9 cellular contexts compared by ENCODE assay signal in genomic region chr2:216500572-216500971, GRCh38. TPM values are rescaled to one million over a fixed set of nuclear protein-coding genes. Genes with fewer than 3 reads are reported as not detected.
DNase-seq lines count a peak whose midpoint lies in the region; ATAC-seq and TF ChIP-seq lines count a peak whose summit lies in the region.
"Had no signal": no experiment of that assay in that cellular context is flagged by ENCODE, and none has a peak within 500 bp of the region (broad histone marks: within the 10 kb centered on the region; RNA-seq: fewer than 3 reads in every experiment).

No MANE protein-coding gene starts in this region.

- H3K9ac ChIP-seq in skeletal muscle tissue (ENCODE audit: low read depth in 1 of 3, low read length in 3 of 3) = peak overlapping the region in 2 of 3 donors; percentile 95 to 96

- no peak for TF ChIP-seq CTCF in activated B cell treated with CpG ODN at 0.5 μM for 24 hours (IDR thresholded peaks at IDR 0.05)
- no peak for TF ChIP-seq CTCF in fibroblast of villous mesenchyme (IDR thresholded peaks at IDR 0.05; ENCODE audit: insufficient read depth, low read depth, low read length)

- no peak for ATAC-seq in activated CD8-positive, alpha-beta memory T cell treated with anti-CD3 and anti-CD28 coated beads, Interleukin-2, amount 10 ng/mL, durations not matched to agents 7 days and 5 days
- no peak for ATAC-seq in activated B cell treated with CpG ODN at 0.5 μM for 24 hours (ENCODE audit: low read depth)
- no peak for ATAC-seq in GM19395 (IDR thresholded peaks at IDR 0.05; ENCODE audit: unreplicated experiment)
- ATAC-seq in sciatic nerve = no peak
- ATAC-seq in GM19035 (IDR thresholded peaks at IDR 0.05; ENCODE audit: unreplicated experiment) = no peak

- no peaks in the 10 kb centered on the region for H3K27me3 ChIP-seq in skeletal muscle tissue (ENCODE audit: control insufficient read depth in 3 of 3, insufficient read depth in 3 of 3, low read length in 3 of 3)

- CTCF ChIA-PET in activated CD8-positive, alpha-beta memory T cell treated with anti-CD3 and anti-CD28 coated beads, Interleukin-2, amount 10 ng/mL, durations not matched to agents 7 days and 5 days (lab: Charles Lee) = no interaction called here
- CTCF ChIA-PET in activated B cell treated with CpG ODN at 0.5 μM for 24 hours (lab: Charles Lee) = no interaction called here

- peaks cover 69% of the 10 kb centered on the region for H3K36me3 Mint-ChIP-seq in activated CD8-positive, alpha-beta memory T cell treated with anti-CD3 and anti-CD28 coated beads, Interleukin-2, amount 10 ng/mL, durations not matched to agents 7 days and 5 days
- H3K36me3 Mint-ChIP-seq in activated B cell treated with CpG ODN at 0.5 μM for 24 hours (ENCODE audit: low read depth) = peaks cover 70% of the 10 kb centered on the region

- peak overlapping the region; percentile 92 for H3K4me3 ChIP-seq in fibroblast of villous mesenchyme (ENCODE audit: low read depth, low read length)
- H3K4me3 ChIP-seq in skeletal muscle tissue (ENCODE audit: low read length in 3 of 3) = no peak overlapping the region

- intact Hi-C loops in activated B cell treated with CpG ODN at 0.5 μM for 24 hours (cut with micrococcal nuclease) = no loop called here
- intact Hi-C loops in sciatic nerve (cut with DNase I) = no loop called here

- no peak overlapping the region for H3K27ac ChIP-seq in skeletal muscle tissue (ENCODE audit: low read depth, low read length)

- DNase-seq in activated CD8-positive, alpha-beta memory T cell treated with anti-CD3 and anti-CD28 coated beads, Interleukin-2, amount 10 ng/mL, durations not matched to agents 7 days and 5 days = no peak
- no peak for DNase-seq in activated CD8-positive, alpha-beta memory T cell treated with anti-CD3 and anti-CD28 coated beads, Interleukin-2, amount 50 U/mL, for 48 hours
- DNase-seq in activated B cell treated with CpG ODN at 0.5 μM for 24 hours (no peak), fibroblast of villous mesenchyme (ENCODE audit: low read depth) (no peak), sciatic nerve (ENCODE audit: low spot score) (no peak)
- DNase-seq: NCI-H526 treated with DMSO at 0.1 percent for 48 hours had no signal

- H3K27ac Mint-ChIP-seq in activated CD8-positive, alpha-beta memory T cell treated with anti-CD3 and anti-CD28 coated beads, Interleukin-2, amount 10 ng/mL, durations not matched to agents 7 days and 5 days = peak overlapping the region; percentile 17
- peak overlapping the region; percentile 92 for H3K27ac Mint-ChIP-seq in activated B cell treated with CpG ODN at 0.5 μM for 24 hours

- H3K4me3 Mint-ChIP-seq in activated CD8-positive, alpha-beta memory T cell treated with anti-CD3 and anti-CD28 coated beads, Interleukin-2, amount 10 ng/mL, durations not matched to agents 7 days and 5 days = peak overlapping the region; percentile 100
- peak overlapping the region; percentile 98 for H3K4me3 Mint-ChIP-seq in activated B cell treated with CpG ODN at 0.5 μM for 24 hours

- POLR2A ChIA-PET in activated B cell treated with CpG ODN at 0.5 μM for 24 hours (lab: Charles Lee) = interaction anchor here (1.0 kb wide), 1 partner anchor 9 kb away, joined by 4 read pairs; no protein-coding TSS in a partner anchor

- H3K4me1 ChIP-seq in skeletal muscle tissue (ENCODE audit: control insufficient read depth in 3 of 3, insufficient read depth in 3 of 3, low read length in 3 of 3) = peaks cover 16 to 31% (median 22%) of the 10 kb centered on the region in 3 donors

- no peaks in the 10 kb centered on the region for H3K9me3 ChIP-seq in skeletal muscle tissue (ENCODE audit: control insufficient read depth in 3 of 3, low read length in 3 of 3)

- peaks cover 70% of the 10 kb centered on the region for H3K4me1 Mint-ChIP-seq in activated CD8-positive, alpha-beta memory T cell treated with anti-CD3 and anti-CD28 coated beads, Interleukin-2, amount 10 ng/mL, durations not matched to agents 7 days and 5 days
- peaks cover 56% of the 10 kb centered on the region for H3K4me1 Mint-ChIP-seq in activated B cell treated with CpG ODN at 0.5 μM for 24 hours

- no peaks in the 10 kb centered on the region for H3K9me3 Mint-ChIP-seq in activated CD8-positive, alpha-beta memory T cell treated with anti-CD3 and anti-CD28 coated beads, Interleukin-2, amount 10 ng/mL, durations not matched to agents 7 days and 5 days (ENCODE audit: low read depth)
- no peaks in the 10 kb centered on the region for H3K9me3 Mint-ChIP-seq in activated B cell treated with CpG ODN at 0.5 μM for 24 hours

- H3K36me3 ChIP-seq in skeletal muscle tissue (ENCODE audit: control insufficient read depth in 3 of 3, insufficient read depth in 3 of 3, low read length in 3 of 3) = peaks cover 29 to 42% (median 34%) of the 10 kb centered on the region in 3 donors

- H3K27me3 Mint-ChIP-seq in activated CD8-positive, alpha-beta memory T cell treated with anti-CD3 and anti-CD28 coated beads, Interleukin-2, amount 10 ng/mL, durations not matched to agents 7 days and 5 days = no peaks in the 10 kb centered on the region
- H3K27me3 Mint-ChIP-seq in activated B cell treated with CpG ODN at 0.5 μM for 24 hours = no peaks in the 10 kb centered on the region

RNA-seq across cellular contexts. Expression of gene RPL37A, which starts 1.9 kb away (rescaled TPM):
- total RNA-seq in activated CD8-positive, alpha-beta memory T cell treated with anti-CD3 and anti-CD28 coated beads, Interleukin-2, amount 10 ng/mL, durations not matched to agents 7 days and 5 days = 1,000 to 10,000 TPM; 2,001 to 2,301 TPM
- total RNA-seq in activated B cell treated with CpG ODN at 0.5 μM for 24 hours = 4,501 and 5,377 TPM in 2 replicates
- 822 and 1,182 TPM in 2 replicates for total RNA-seq in fibroblast of villous mesenchyme
- 7,363 TPM for total RNA-seq in skeletal muscle tissue
- total RNA-seq in sciatic nerve = 1,810 TPM
